In genomic region chr9:8338249-8338721, GRCh38 we compare ENCODE assay signal across 21 cellular contexts.
DNase-seq lines count a peak whose midpoint lies in the region; ATAC-seq, FAIRE-seq and TF ChIP-seq lines count a peak whose summit lies in the region.
"Had no signal": no experiment of that assay in that cellular context is flagged by ENCODE, and none has a peak within 500 bp of the region (broad histone marks: within the 10 kb centered on the region; RNA-seq: fewer than 3 reads in every experiment).

No MANE protein-coding gene starts in this region.

- H3K4me2 ChIP-seq in mammary epithelial cell (ENCODE audit: insufficient read depth, low read depth, low read length) (no peak overlapping the region), endothelial cell of umbilical vein (ENCODE audit: insufficient read depth, low read length) (no peak overlapping the region)
- H3K4me2 ChIP-seq: smooth muscle cell had no signal

- H2AFZ ChIP-seq in mammary epithelial cell (ENCODE audit: low read depth, low read length) (no peak overlapping the region), endothelial cell of umbilical vein (ENCODE audit: low read depth, low read length) (no peak overlapping the region)

- TF ChIP-seq CTCF in MCF 10A (IDR thresholded peaks at IDR 0.05; ENCODE audit: unreplicated experiment) (no peak), mammary epithelial cell (conservative IDR thresholded peaks at IDR 0.05 in 1 of 2, IDR thresholded peaks at IDR 0.05 in 1 of 2; ENCODE audit: extremely low read depth in 1 of 2, insufficient read depth in 1 of 2, low read depth in 1 of 2, low read length in 2 of 2) (no peak), endothelial cell of umbilical vein (IDR thresholded peaks at IDR 0.05; ENCODE audit: extremely low read depth in 1 of 2, insufficient read depth in 1 of 2, low read depth in 1 of 2, low read length in 2 of 2) (no peak)

- no peak for TF ChIP-seq POLR2A in endothelial cell of umbilical vein (IDR thresholded peaks at IDR 0.05; ENCODE audit: low read depth, low read length)

- BruUV-seq in MCF 10A (replicated peaks; lab: Mats Ljungman, UMichigan), result no TSS peak
- BruUV-seq in mammary epithelial cell (replicated peaks; lab: Mats Ljungman, UMichigan), result no TSS peak
- no TSS peak for BruUV-seq in endothelial cell of umbilical vein (replicated peaks; lab: Mats Ljungman, UMichigan)

- ATAC-seq in left lobe of liver (peak; percentile 95), GM18498 (IDR thresholded peaks at IDR 0.05; ENCODE audit: unreplicated experiment) (no peak)
- ATAC-seq: foreskin keratinocyte had no signal

- no peak for FAIRE-seq in endothelial cell of umbilical vein (lab: Jason Lieb, UNC)
- FAIRE-seq: colon, GM19239, H1, HTR-8/SVneo had no signal

- no peak overlapping the region for H3K4me3 Mint-ChIP-seq in MCF 10A (ENCODE audit: unreplicated experiment)
- H3K4me3 Mint-ChIP-seq: activated CD4-positive, alpha-beta T cell treated with anti-CD3 and anti-CD28 coated beads, Interleukin-2, amount 10 ng/mL, durations not matched to agents 7 days and 5 days had no signal

- peaks cover 7% of the 10 kb centered on the region for H3K9me3 Mint-ChIP-seq in MCF 10A (ENCODE audit: unreplicated experiment)

- H3K36me3 ChIP-seq in mammary epithelial cell (ENCODE audit: insufficient read depth, low read length) (no peaks in the 10 kb centered on the region), endothelial cell of umbilical vein (ENCODE audit: control insufficient read depth in 2 of 2, extremely low read depth in 1 of 2, insufficient read depth in 2 of 2, low read length in 2 of 2) (no peaks in the 10 kb centered on the region), subcutaneous abdominal adipose tissue (ENCODE audit: control insufficient read depth in 5 of 5, insufficient read depth in 5 of 5, low read length in 5 of 5) (no peaks in the 10 kb centered on the region)
- H3K36me3 ChIP-seq: upper lobe of left lung had no signal

- no peak overlapping the region for H3K4me3 ChIP-seq in mammary epithelial cell (replicated peaks in 1 of 3; ENCODE audit: insufficient read depth in 1 of 3, low read depth in 2 of 3, low read length in 3 of 3)
- H3K4me3 ChIP-seq in endothelial cell of umbilical vein (replicated peaks in 1 of 3; ENCODE audit: insufficient read depth in 1 of 3, low read depth in 1 of 3, low read length in 3 of 3), result no peak overlapping the region
- no peak overlapping the region for H3K4me3 ChIP-seq in subcutaneous abdominal adipose tissue (ENCODE audit: low read depth in 1 of 5, low read length in 5 of 5)
- H3K4me3 ChIP-seq: smooth muscle cell, upper lobe of left lung had no signal

- no peaks in the 10 kb centered on the region for H3K27me3 Mint-ChIP-seq in MCF 10A (ENCODE audit: insufficient read depth, unreplicated experiment)
- H3K27me3 Mint-ChIP-seq: activated CD4-positive, alpha-beta T cell treated with anti-CD3 and anti-CD28 coated beads, Interleukin-2, amount 10 ng/mL, durations not matched to agents 7 days and 5 days had no signal

- intact Hi-C loops in MCF 10A (cut with micrococcal nuclease), result no loop called here
- intact Hi-C loops in mammary epithelial cell (cut with micrococcal nuclease), result no loop called here
- intact Hi-C loops in endothelial cell of umbilical vein (cut with micrococcal nuclease), result loop anchor here (1.0 kb wide), 1 partner anchor 28 kb away; no protein-coding TSS in a partner anchor

- H3K27ac Mint-ChIP-seq in MCF 10A (ENCODE audit: low read depth, unreplicated experiment), result no peak overlapping the region
- H3K27ac Mint-ChIP-seq: activated CD4-positive, alpha-beta T cell treated with anti-CD3 and anti-CD28 coated beads, Interleukin-2, amount 10 ng/mL, durations not matched to agents 7 days and 5 days had no signal

- no peaks in the 10 kb centered on the region for H3K9me1 ChIP-seq in endothelial cell of umbilical vein (replicated peaks; ENCODE audit: control insufficient read depth, extremely low read depth, insufficient read depth, low read length)

- H3K4me1 ChIP-seq in mammary epithelial cell (ENCODE audit: insufficient read depth, low read length), result no peaks in the 10 kb centered on the region
- peaks cover 14% of the 10 kb centered on the region for H3K4me1 ChIP-seq in endothelial cell of umbilical vein (ENCODE audit: control insufficient read depth, extremely low read depth, insufficient read depth, low read length)
- peaks cover 0 to 19% (median 11%) of the 10 kb centered on the region in 5 donors for H3K4me1 ChIP-seq in subcutaneous abdominal adipose tissue (ENCODE audit: control insufficient read depth in 5 of 5, insufficient read depth in 5 of 5, low read length in 5 of 5)
- H3K4me1 ChIP-seq: foreskin keratinocyte, upper lobe of left lung had no signal

- H4K20me1 ChIP-seq in mammary epithelial cell (ENCODE audit: insufficient read depth, low read length) (no peaks in the 10 kb centered on the region), endothelial cell of umbilical vein (replicated peaks; ENCODE audit: control insufficient read depth, extremely low read depth, insufficient read depth, low read length) (no peaks in the 10 kb centered on the region)

- dilution Hi-C loops in mammary epithelial cell (cut with HindIII; ENCODE audit: low sequenced_read_pairs) (no loop called here), endothelial cell of umbilical vein (cut with MboI; ENCODE audit: extremely low pct_ligation_motif_present, low sequenced_read_pairs) (no loop called here)

- CTCF ChIA-PET in MCF 10A (lab: Yijun Ruan, JAX), result interaction anchor here (0.6 kb wide), 1 partner anchor 1333 kb away, joined by 3 read pairs; no protein-coding TSS in a partner anchor
- CTCF ChIA-PET in mammary epithelial cell (lab: Charles Lee; ENCODE audit: low non-redundant PET), result no interaction called here
- CTCF ChIA-PET in endothelial cell of umbilical vein (lab: Charles Lee), result interaction anchor here (0.7 to 1.6 kb wide), 6 partner anchors 9 to 40 kb away, joined by 3 to 5 read pairs (median 3); no protein-coding TSS in a partner anchor

- WGBS in mammary epithelial cell (ENCODE audit: low coverage, missing lambda C conversion rate), result 47% methylated on average over 3 of the region's 3 CpGs

- H3K79me2 ChIP-seq in mammary epithelial cell (ENCODE audit: insufficient read depth, low read length), result no peaks in the 10 kb centered on the region
- no peaks in the 10 kb centered on the region for H3K79me2 ChIP-seq in endothelial cell of umbilical vein (ENCODE audit: control insufficient read depth, insufficient read depth, low read length)

- no peaks in the 10 kb centered on the region for H3K36me3 Mint-ChIP-seq in MCF 10A (ENCODE audit: insufficient read depth, unreplicated experiment)

- POLR2A ChIA-PET in MCF 10A (lab: Yijun Ruan, JAX), result no interaction called here
- POLR2A ChIA-PET in endothelial cell of umbilical vein (lab: Charles Lee), result no interaction called here

- no peaks in the 10 kb centered on the region for H3K4me1 Mint-ChIP-seq in MCF 10A (ENCODE audit: insufficient read depth, unreplicated experiment)
- H3K4me1 Mint-ChIP-seq: activated CD4-positive, alpha-beta T cell treated with anti-CD3 and anti-CD28 coated beads, Interleukin-2, amount 10 ng/mL, durations not matched to agents 7 days and 5 days had no signal

- in situ Hi-C loops in mammary epithelial cell (cut with MboI; ENCODE audit: low sequenced_read_pairs in 2 of 2), result no loop called here

- DNase-seq in MCF 10A (ENCODE audit: unreplicated experiment) (peak; percentile 22), mammary epithelial cell (no peak), endothelial cell of umbilical vein (ENCODE audit: low read depth, low spot score) (peak; percentile 82), left lobe of liver (ENCODE audit: low spot score) (peak; percentile 55)
- no peak for DNase-seq in activated naive CD4-positive, alpha-beta T cell treated with Interleukin-2 at 50 U/mL for 16 hours
- DNase-seq in activated CD4-positive, alpha-beta T cell treated with anti-CD3 and anti-CD28 coated beads for 4 hours, result no peak
- DNase-seq: activated CD4-positive, alpha-beta T cell treated with anti-CD3 and anti-CD28 coated beads, Interleukin-2, amount 10 ng/mL, durations not matched to agents 7 days and 5 days; amygdala; foreskin keratinocyte; NCI-H1092 treated with DMSO at 0.1 percent for 48 hours; NCI-H748 treated with DMSO at 0.1 percent for 48 hours; SHP77; stimulated activated CD4-positive, alpha-beta T cell treated with anti-CD3 and anti-CD28 coated beads, Interleukin-4, amount 100 ng/mL, for 4 hours; upper lobe of left lung had no signal

- H3K27me3 ChIP-seq in mammary epithelial cell (ENCODE audit: insufficient read depth, low read length) (no peaks in the 10 kb centered on the region), endothelial cell of umbilical vein (ENCODE audit: control insufficient read depth in 2 of 2, insufficient read depth in 2 of 2, low read length in 2 of 2) (no peaks in the 10 kb centered on the region), subcutaneous abdominal adipose tissue (ENCODE audit: control insufficient read depth in 5 of 5, insufficient read depth in 4 of 5, low read length in 5 of 5) (no peaks in the 10 kb centered on the region)
- H3K27me3 ChIP-seq: foreskin keratinocyte, upper lobe of left lung had no signal

- no peak overlapping the region for H3K27ac ChIP-seq in mammary epithelial cell (ENCODE audit: insufficient read depth, low read depth, low read length)
- H3K27ac ChIP-seq in endothelial cell of umbilical vein (ENCODE audit: insufficient read depth, low read depth, low read length), result no peak overlapping the region
- H3K27ac ChIP-seq in subcutaneous abdominal adipose tissue (ENCODE audit: low read depth, low read length), result peak overlapping the region; percentile 3
- H3K27ac ChIP-seq: foreskin keratinocyte, upper lobe of left lung had no signal

- H3K9ac ChIP-seq in mammary epithelial cell (ENCODE audit: insufficient read depth, low read length) (no peak overlapping the region), endothelial cell of umbilical vein (replicated peaks; ENCODE audit: extremely low read depth, insufficient read depth, low read length) (no peak overlapping the region), subcutaneous abdominal adipose tissue (ENCODE audit: low read length in 5 of 5) (peak overlapping the region in 1 of 5 donors; percentile 7)

- H3K9me3 ChIP-seq in mammary epithelial cell (replicated peaks; ENCODE audit: insufficient read depth, low read length) (peaks cover 9% of the 10 kb centered on the region), endothelial cell of umbilical vein (replicated peaks; ENCODE audit: control insufficient read depth, insufficient read depth, low read length) (no peaks in the 10 kb centered on the region), subcutaneous abdominal adipose tissue (ENCODE audit: control insufficient read depth in 5 of 5, low read length in 5 of 5) (no peaks in the 10 kb centered on the region)
- H3K9me3 ChIP-seq: upper lobe of left lung had no signal

TF ChIP-seq in endothelial cell of umbilical vein, 7 proteins besides CTCF, POLR2A, EP300 and RAD21 (continues in another document):
- TF ChIP-seq EZH2 (IDR thresholded peaks at IDR 0.05; ENCODE audit: borderline replicate concordance, low read depth, low read length, severe bottlenecking) (no peak), POLR2AphosphoS5 (IDR thresholded peaks at IDR 0.05; ENCODE audit: insufficient read depth, low read depth, low read length) (no peak), JUN (IDR thresholded peaks at IDR 0.05; ENCODE audit: borderline replicate concordance, insufficient read depth, insufficient read length, low read depth) (no peak)

Comparison
In these comparisons a context has a peak if more than half of its experiments do, and no peak if none do; other contexts are left out.
1. DNase-seq: peak in MCF 10A (single experiment), endothelial cell of umbilical vein (single experiment) and left lobe of liver (single experiment); none in mammary epithelial cell (single experiment), activated naive CD4-positive, alpha-beta T cell treated with Interleukin-2 at 50 U/mL for 16 hours (single experiment) and activated CD4-positive, alpha-beta T cell treated with anti-CD3 and anti-CD28 coated beads for 4 hours (0 of 2).